Comparison of ENCODE assay signal across 2 cellular contexts in genomic region chr10:133131754-133132710, GRCh38.
TF ChIP-seq lines count a peak whose summit lies in the region.

No MANE protein-coding gene starts in this region.

TF ChIP-seq in HEK293, 187 proteins besides CTCF, POLR2A, EP300 and RAD21:
- TF ChIP-seq EGR2 (tag by site-specific recombination; IDR thresholded peaks at IDR 0.05; ENCODE audit: low read depth) (peak; percentile 13; the same call in 1 of the 2 replicates), ZNF530 (tag by site-specific recombination; IDR thresholded peaks at IDR 0.05; ENCODE audit: low read depth) (no peak), ZFHX2 (tag by site-specific recombination; conservative IDR thresholded peaks at IDR 0.05) (peak; percentile 45), ZNF10 (tag by site-specific recombination; IDR thresholded peaks at IDR 0.05) (no peak), ZNF398 (tag by site-specific recombination; IDR thresholded peaks at IDR 0.05) (no peak), ZNF600 (tag by site-specific recombination; IDR thresholded peaks at IDR 0.05) (peak; percentile 83)

TF ChIP-seq in GM12878, 131 proteins besides CTCF, POLR2A, EP300 and RAD21:
- TF ChIP-seq, protein P1, sequence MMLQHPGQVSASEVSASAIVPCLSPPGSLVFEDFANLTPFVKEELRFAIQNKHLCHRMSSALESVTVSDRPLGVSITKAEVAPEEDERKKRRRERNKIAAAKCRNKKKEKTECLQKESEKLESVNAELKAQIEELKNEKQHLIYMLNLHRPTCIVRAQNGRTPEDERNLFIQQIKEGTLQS (IDR thresholded peaks at IDR 0.05; ENCODE audit: borderline replicate concordance, extremely low read depth, low read depth, low read length), result no peak
- TF ChIP-seq, protein P2, sequence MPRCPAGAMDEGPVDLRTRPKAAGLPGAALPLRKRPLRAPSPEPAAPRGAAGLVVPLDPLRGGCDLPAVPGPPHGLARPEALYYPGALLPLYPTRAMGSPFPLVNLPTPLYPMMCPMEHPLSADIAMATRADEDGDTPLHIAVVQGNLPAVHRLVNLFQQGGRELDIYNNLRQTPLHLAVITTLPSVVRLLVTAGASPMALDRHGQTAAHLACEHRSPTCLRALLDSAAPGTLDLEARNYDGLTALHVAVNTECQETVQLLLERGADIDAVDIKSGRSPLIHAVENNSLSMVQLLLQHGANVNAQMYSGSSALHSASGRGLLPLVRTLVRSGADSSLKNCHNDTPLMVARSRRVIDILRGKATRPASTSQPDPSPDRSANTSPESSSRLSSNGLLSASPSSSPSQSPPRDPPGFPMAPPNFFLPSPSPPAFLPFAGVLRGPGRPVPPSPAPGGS (IDR thresholded peaks at IDR 0.05; ENCODE audit: borderline replicate concordance, insufficient read depth, low read depth, low read length, poor library complexity, severe bottlenecking), result peak; percentile 58
- TF ChIP-seq ZBED1 (IDR thresholded peaks at IDR 0.05; ENCODE audit: borderline replicate concordance), result no peak
- no peak for TF ChIP-seq ESRRA (IDR thresholded peaks at IDR 0.05; ENCODE audit: low read length)
- no peak for TF ChIP-seq IKZF1 (conservative IDR thresholded peaks at IDR 0.05)
- TF ChIP-seq STAT1 (conservative IDR thresholded peaks at IDR 0.05), result no peak
- peak; percentile 53; the same call in 1 of the 2 replicates for TF ChIP-seq TCF3 (IDR thresholded peaks at IDR 0.05; ENCODE audit: borderline replicate concordance, insufficient read depth, low read depth, low read length)
- no peak for TF ChIP-seq SUPT20H (IDR thresholded peaks at IDR 0.05; ENCODE audit: borderline replicate concordance, control insufficient read depth, low read depth, low read length)
- no peak for TF ChIP-seq NR2F1 (conservative IDR thresholded peaks at IDR 0.05)
- TF ChIP-seq NBN (IDR thresholded peaks at IDR 0.05), result no peak
- no peak for TF ChIP-seq ZNF384 (IDR thresholded peaks at IDR 0.05; ENCODE audit: borderline replicate concordance, low read depth, low read length)
- TF ChIP-seq FOXK2 (IDR thresholded peaks at IDR 0.05), result no peak
- TF ChIP-seq RELB (IDR thresholded peaks at IDR 0.05; ENCODE audit: low read depth), result no peak
- TF ChIP-seq MEF2A (IDR thresholded peaks at IDR 0.05; ENCODE audit: insufficient read depth, low read depth, low read length), result no peak
